ENCODE assay signal across 20 cellular contexts in genomic region chrX:70496491-70496890, GRCh38.
"Had no signal": no experiment of that assay in that cellular context is flagged by ENCODE, and none has a peak within 500 bp of the region (broad histone marks: within the 10 kb centered on the region; RNA-seq: fewer than 3 reads in every experiment).

No MANE protein-coding gene starts in this region.

- H3K4me1 ChIP-seq: neural progenitor cell, tibial artery, upper lobe of left lung, uterus had no signal

- H3K4me3 Mint-ChIP-seq: natural killer cell; neural progenitor cell; stimulated activated memory B cell treated with anti-CD40 and anti-IgM and Interleukin-4, amounts not matched to agents 10 μg/mL and 1 μg/mL and 100 μg/mL, for 72 hours; stimulated activated naive CD8-positive, alpha-beta T cell treated with anti-CD3 and anti-CD28 coated beads, Interleukin-15, Interleukin-2, amounts not matched to agents 100 ng/mL and 50 ng/mL, for 24 hours had no signal

- H3K4me3 ChIP-seq: coronary artery, mucosa of descending colon, neural progenitor cell, ovary, smooth muscle cell, tibial artery, upper lobe of left lung, uterus had no signal

- H3K36me3 Mint-ChIP-seq: natural killer cell had no signal

- H3K4me1 Mint-ChIP-seq: natural killer cell; neural progenitor cell; stimulated activated memory B cell treated with anti-CD40 and anti-IgM and Interleukin-4, amounts not matched to agents 10 μg/mL and 1 μg/mL and 100 μg/mL, for 72 hours had no signal

- DNase-seq: effector CD4-positive, alpha-beta T cell; foreskin melanocyte; head of caudate nucleus; hippocampal formation; islet precursor cell; mucosa of descending colon; natural killer cell; nucleus accumbens; ovary; stimulated activated CD4-positive, alpha-beta T cell treated with anti-CD3 and anti-CD28 coated beads, Interleukin-4, amount 100 ng/mL, for 1 hour; stimulated activated CD8-positive, alpha-beta memory T cell treated with anti-CD3 and anti-CD28 coated beads, Interleukin-4, amount 100 ng/mL, for 48 hours; tibial artery; upper lobe of left lung; uterus had no signal

- H3K9me3 Mint-ChIP-seq: natural killer cell; stimulated activated memory B cell treated with anti-CD40 and anti-IgM and Interleukin-4, amounts not matched to agents 10 μg/mL and 1 μg/mL and 100 μg/mL, for 72 hours; stimulated activated naive CD8-positive, alpha-beta T cell treated with anti-CD3 and anti-CD28 coated beads, Interleukin-15, Interleukin-2, amounts not matched to agents 100 ng/mL and 50 ng/mL, for 24 hours had no signal

- H3K27me3 ChIP-seq: neural progenitor cell, ovary, tibial artery, upper lobe of left lung, uterus had no signal

- H3K36me3 ChIP-seq: neural progenitor cell, ovary, uterus had no signal

- H3K9ac ChIP-seq: neural progenitor cell had no signal

- H3K9me3 ChIP-seq: mucosa of descending colon, ovary, tibial artery, upper lobe of left lung, uterus had no signal

- H3K27ac ChIP-seq: coronary artery, neural progenitor cell, ovary, tibial artery, upper lobe of left lung, uterus had no signal

- H3K27ac Mint-ChIP-seq: natural killer cell; neural progenitor cell; stimulated activated memory B cell treated with anti-CD40 and anti-IgM and Interleukin-4, amounts not matched to agents 10 μg/mL and 1 μg/mL and 100 μg/mL, for 72 hours; stimulated activated naive CD8-positive, alpha-beta T cell treated with anti-CD3 and anti-CD28 coated beads, Interleukin-15, Interleukin-2, amounts not matched to agents 100 ng/mL and 50 ng/mL, for 24 hours had no signal

- ATAC-seq: left lobe of liver; mucosa of descending colon; natural killer cell; stimulated activated memory B cell treated with anti-CD40 and anti-IgM and Interleukin-4, amounts not matched to agents 10 μg/mL and 1 μg/mL and 100 μg/mL, for 72 hours had no signal

- H3K4me2 ChIP-seq: neural progenitor cell, smooth muscle cell had no signal

- H2AFZ ChIP-seq: neural progenitor cell had no signal

- H3K27me3 Mint-ChIP-seq: stimulated activated memory B cell treated with anti-CD40 and anti-IgM and Interleukin-4, amounts not matched to agents 10 μg/mL and 1 μg/mL and 100 μg/mL, for 72 hours; stimulated activated naive CD8-positive, alpha-beta T cell treated with anti-CD3 and anti-CD28 coated beads, Interleukin-15, Interleukin-2, amounts not matched to agents 100 ng/mL and 50 ng/mL, for 24 hours had no signal
